Comparison of ENCODE assay signal across 8 cellular contexts in genomic region chr17:16521070-16521727, GRCh38. TPM values are rescaled to one million over a fixed set of nuclear protein-coding genes. Genes with fewer than 3 reads are reported as not detected.
DNase-seq lines count a peak whose midpoint lies in the region; ATAC-seq, FAIRE-seq and TF ChIP-seq lines count a peak whose summit lies in the region.

No MANE protein-coding gene starts in this region.

- H3K9me2 ChIP-seq in OCI-LY7 (ENCODE audit: insufficient read depth, low read length), result no peaks in the 10 kb centered on the region

- H3K4me1 Mint-ChIP-seq in naive thymus-derived CD8-positive, alpha-beta T cell, result peaks cover 2 to 7% (median 4%) of the 10 kb centered on the region in 4 donors

- FAIRE-seq in A549 (lab: Jason Lieb, UNC), result peak; percentile 86
- FAIRE-seq in GM18507 (lab: Jason Lieb, UNC), result peak; percentile 95

- peak overlapping the region; percentile 78 for H2AFZ ChIP-seq in OCI-LY7 (ENCODE audit: low read length)

- H3K4me1 ChIP-seq in A549 (peaks cover 17% of the 10 kb centered on the region), OCI-LY7 (ENCODE audit: insufficient read depth, low read length, poor library complexity, severe bottlenecking) (peaks cover 3% of the 10 kb centered on the region)

- H3K4me3 ChIP-seq in A549 (no peak overlapping the region), OCI-LY7 (ENCODE audit: low read depth, low read length, poor library complexity, severe bottlenecking) (no peak overlapping the region)

- DNase-seq in A549 (ENCODE audit: low read depth in 1 of 2, low spot score in 1 of 2) (peak; percentile 95 to 98), GM18507 (ENCODE audit: extremely low spot score, insufficient read length, low read depth) (peak; percentile 72), HuH-7.5 (ENCODE audit: low spot score) (peak; percentile 66), OCI-LY7 (ENCODE audit: low spot score) (peak; percentile 87), erythroblast (lab: John Stamatoyannopoulos, UW) (peak; percentile 83 to 89)
- peak; percentile 66 for DNase-seq in activated CD8-positive, alpha-beta memory T cell treated with anti-CD3 and anti-CD28 coated beads, Interleukin-2, amount 50 U/mL, for 48 hours
- peak; percentile 20 to 84 (median 60) for DNase-seq in naive thymus-derived CD8-positive, alpha-beta T cell
- DNase-seq in stimulated activated naive CD8-positive, alpha-beta T cell treated with anti-CD3 and anti-CD28 coated beads, Interleukin-15, Interleukin-2, amounts not matched to agents 100 U/mL and 50 U/mL, for 24 hours, result peak; percentile 62

- no peak overlapping the region for H3K4me3 Mint-ChIP-seq in naive thymus-derived CD8-positive, alpha-beta T cell

- H3K27me3 Mint-ChIP-seq in naive thymus-derived CD8-positive, alpha-beta T cell, result peaks cover 11 to 39% (median 22%) of the 10 kb centered on the region in 5 donors

- no peaks in the 10 kb centered on the region for H3K79me2 ChIP-seq in OCI-LY7 (ENCODE audit: insufficient read depth, low read depth, low read length)

- peak; percentile 98 to 100 for TF ChIP-seq RAD21 in A549 (conservative IDR thresholded peaks at IDR 0.05 in 1 of 2, IDR thresholded peaks at IDR 0.05 in 1 of 2)

- H3K27ac Mint-ChIP-seq in naive thymus-derived CD8-positive, alpha-beta T cell, result peak overlapping the region in 1 of 10 donors; percentile 37

- TF ChIP-seq POLR2A in A549 (IDR thresholded peaks at IDR 0.05; ENCODE audit: low read length) (no peak), erythroblast (IDR thresholded peaks at IDR 0.05; ENCODE audit: low read length) (no peak)

- H3K9me3 ChIP-seq in A549, result no peaks in the 10 kb centered on the region
- no peaks in the 10 kb centered on the region for H3K9me3 ChIP-seq in OCI-LY7 (ENCODE audit: low read length)

- ATAC-seq in A549, result peak; percentile 95 to 97
- ATAC-seq in naive thymus-derived CD8-positive, alpha-beta T cell, result peak; percentile 89 to 95
- ATAC-seq in stimulated activated naive CD8-positive, alpha-beta T cell treated with anti-CD3 and anti-CD28 coated beads, Interleukin-15, Interleukin-2, amounts not matched to agents 100 U/mL and 50 U/mL, for 24 hours, result peak; percentile 92

- no peak for TF ChIP-seq EP300 in A549 (IDR thresholded peaks at IDR 0.05)

- TF ChIP-seq CTCF in A549 (IDR thresholded peaks at IDR 0.05), result peak; percentile 99
- peak; percentile 97 for TF ChIP-seq CTCF in OCI-LY7 (conservative IDR thresholded peaks at IDR 0.05; ENCODE audit: low read length)

- peak overlapping the region; percentile 59 for H3K4me2 ChIP-seq in A549
- peak overlapping the region; percentile 4; the same call in 1 of the 2 replicates for H3K4me2 ChIP-seq in OCI-LY7 (ENCODE audit: low read length)

- CTCF ChIA-PET in A549 (lab: Yijun Ruan, JAX) (interaction anchor here (0.6 to 22.9 kb wide), 53 partner anchors 12 to 458 kb away, joined by 3 to 589 read pairs (median 6); partner anchors contain the start of genes CENPV and LRRC75A), OCI-LY7 (lab: Charles Lee; ENCODE audit: unreplicated experiment) (interaction anchor here (0.6 to 1.3 kb wide), 6 partner anchors 68 to 236 kb away, joined by 3 to 17 read pairs (median 4); no protein-coding TSS in a partner anchor)

- H3K36me3 ChIP-seq in OCI-LY7 (ENCODE audit: insufficient read depth, low read length), result no peaks in the 10 kb centered on the region

- 29% methylated on average over 7 of the region's 7 CpGs for WGBS in A549 (ENCODE audit: missing lambda C conversion rate)

- POLR2A ChIA-PET in A549 (lab: Yijun Ruan, JAX) (interaction anchor here (0.7 to 1.3 kb wide), 6 partner anchors 15 to 306 kb away, joined by 3 to 10 read pairs (median 6); partner anchors contain the start of genes NCOR1 and UBB), OCI-LY7 (lab: Charles Lee) (interaction anchor here (0.6 to 0.7 kb wide), 4 partner anchors 16 to 245 kb away, joined by 3 to 7 read pairs (median 4); no protein-coding TSS in a partner anchor)
- POLR2A ChIA-PET in naive thymus-derived CD8-positive, alpha-beta T cell (lab: Charles Lee), result interaction anchor here (1.0 kb wide), 1 partner anchor 67 kb away, joined by 4 read pairs; no protein-coding TSS in a partner anchor

- H3K27ac ChIP-seq in A549 (peak overlapping the region; percentile 58 to 80), OCI-LY7 (ENCODE audit: low read depth, low read length, poor library complexity, severe bottlenecking) (no peak overlapping the region)

- BruUV-seq in OCI-LY7 (replicated peaks; lab: Mats Ljungman, UMichigan), result no TSS peak

- no peaks in the 10 kb centered on the region for H3K9me3 Mint-ChIP-seq in naive thymus-derived CD8-positive, alpha-beta T cell

- no peaks in the 10 kb centered on the region for H3K36me3 Mint-ChIP-seq in naive thymus-derived CD8-positive, alpha-beta T cell

- no peaks in the 10 kb centered on the region for H4K20me1 ChIP-seq in OCI-LY7 (ENCODE audit: insufficient read depth, low read length)

- intact Hi-C loops in OCI-LY7 (cut with micrococcal nuclease; ENCODE audit: unreplicated experiment), result loop anchor here (1.0 kb wide), 4 partner anchors 68 to 158 kb away; no protein-coding TSS in a partner anchor

TF ChIP-seq in A549, 52 proteins besides CTCF, POLR2A, EP300 and RAD21:
- TF ChIP-seq ESRRA (IDR thresholded peaks at IDR 0.05; ENCODE audit: borderline replicate concordance, low read length) (no peak), HDAC2 (IDR thresholded peaks at IDR 0.05) (no peak), USF2 (IDR thresholded peaks at IDR 0.05) (no peak), FOSL2 (IDR thresholded peaks at IDR 0.05) (no peak), FOSL2 (CRISPR knock-in tag; IDR thresholded peaks at IDR 0.05) (no peak), CEBPB (IDR thresholded peaks at IDR 0.05) (peak in 1 of 2 experiments; percentile 16; a peak in 1 of 4 replicates), ZSCAN20 (CRISPR knock-in tag; IDR thresholded peaks at IDR 0.05) (no peak), ATOH8 (CRISPR knock-in tag; IDR thresholded peaks at IDR 0.05; ENCODE audit: low read depth) (no peak), MAFK (IDR thresholded peaks at IDR 0.05; ENCODE audit: partially characterized antibody) (peak; percentile 60), SMC3 (IDR thresholded peaks at IDR 0.05) (peak; percentile 96), ZC3H11A (IDR thresholded peaks at IDR 0.05) (no peak), MAX (IDR thresholded peaks at IDR 0.05) (peak; percentile 34; the same call in 1 of the 2 replicates), NFE2L2 (conservative IDR thresholded peaks at IDR 0.05; ENCODE audit: low read length) (peak; percentile 16; the same call in 1 of the 2 replicates), BHLHE40 (IDR thresholded peaks at IDR 0.05; ENCODE audit: low read depth, low read length) (no peak)

RNA-seq across cellular contexts. Expression of gene LRRC75A, which starts 29.2 kb away (rescaled TPM):
- polyA plus RNA-seq in A549 (2011; rRNA removed) (0.65 and 0.78 TPM in 2 replicates), A549 (2017; fragmentation: RNase III; extraction: RNeasy Plus Mini Kit Qiagen cat#74134 plus additional on column Dnase treatment) (0.54 to 0.85 TPM (median 0.84 TPM) in 3 replicates)
- 0.85 and 1.4 TPM in 2 replicates for polyA plus RNA-seq in A549 (2012; cell fraction: cytosol; rRNA removed)
- 1.3 and 2.1 TPM in 2 replicates for polyA plus RNA-seq in A549 (2012; cell fraction: nucleus; rRNA removed)
- polyA minus RNA-seq in A549 (2011; rRNA and poly(A)+ RNA removed), result 0.97 and 1.3 TPM in 2 replicates
- not detected in 2 replicates for total RNA-seq in OCI-LY7 (2014; rRNA removed; shearing (Covaris generic))
- not detected in 2 replicates for total RNA-seq in OCI-LY7 (2022)
- 1 to 10 TPM; 7.4 to 8.9 TPM for total RNA-seq in naive thymus-derived CD8-positive, alpha-beta T cell
- 1 to 10 TPM; 1.8 to 3.1 (median 2.1) TPM for polyA plus RNA-seq in naive thymus-derived CD8-positive, alpha-beta T cell

RNA-seq across cellular contexts. Expression of gene ZNF287, which starts 47.8 kb away (rescaled TPM):
- polyA plus RNA-seq in A549 (2011; rRNA removed), result 16.7 and 17.0 TPM in 2 replicates
- 6.0 and 8.4 TPM in 2 replicates for polyA plus RNA-seq in A549 (2012; cell fraction: cytosol; rRNA removed)
- polyA plus RNA-seq in A549 (2012; cell fraction: nucleus; rRNA removed), result 6.3 and 7.3 TPM in 2 replicates
- 11.7 to 13.5 TPM (median 12.1 TPM) in 3 replicates for polyA plus RNA-seq in A549 (2017; fragmentation: RNase III; extraction: RNeasy Plus Mini Kit Qiagen cat#74134 plus additional on column Dnase treatment)
- polyA minus RNA-seq in A549 (2011; rRNA and poly(A)+ RNA removed), result 2.1 and 3.6 TPM in 2 replicates
- total RNA-seq in OCI-LY7 (2014; rRNA removed; shearing (Covaris generic)), result 4.5 and 8.5 TPM in 2 replicates
- total RNA-seq in OCI-LY7 (2022), result 7.0 and 9.1 TPM in 2 replicates
- total RNA-seq in naive thymus-derived CD8-positive, alpha-beta T cell, result 10 to 100 TPM; 18.8 to 21.6 TPM
- 10 to 100 TPM in 2 of 3 donors, 1 to 10 TPM in 1; 9.4 to 15.1 (median 11.4) TPM for polyA plus RNA-seq in naive thymus-derived CD8-positive, alpha-beta T cell

Comparison
In these comparisons a context has a peak if more than half of its experiments do, and no peak if none do; other contexts are left out.
1. RNA of gene LRRC75A, which starts 29.2 kb away (total RNA-seq): 7.4 to 8.9 TPM in naive thymus-derived CD8-positive, alpha-beta T cell; not detected in OCI-LY7; every median in the first group is over 4 times any median in the second.
2. Peak in every context shown above with its lines, with median percentiles within 50 percentile points of each other: ATAC-seq and DNase-seq.